ENCODE assay signal across 36 cellular contexts in genomic region chr1:216883518-216883917, GRCh38.
"Had no signal": no experiment of that assay in that cellular context is flagged by ENCODE, and none has a peak within 500 bp of the region (broad histone marks: within the 10 kb centered on the region; RNA-seq: fewer than 3 reads in every experiment).

No MANE protein-coding gene starts in this region.

- H3K4me3 Mint-ChIP-seq: activated B cell treated with CpG ODN at 0.5 μM for 24 hours; activated CD4-positive, alpha-beta memory T cell treated with anti-CD3 and anti-CD28 coated beads for 36 hours; activated naive CD4-positive, alpha-beta T cell treated with anti-CD3 and anti-CD28 coated beads, Interleukin-2, amount 10 ng/mL, durations not matched to agents 7 days and 5 days; activated naive CD8-positive, alpha-beta T cell; activated naive CD8-positive, alpha-beta T cell treated with anti-CD3 and anti-CD28 coated beads, Interleukin-2, amount 50 U/mL, for 24 hours; brain; T-helper 1 cell treated with Interleukin-12 subunit alpha and Interleukin-12 subunit beta and Interleukin-4 antibody, amounts not matched to agents 30 μg/mL and 1 μg/mL, for 36 hours; T-helper 2 cell treated with Interferon-gamma antibody and Interleukin-4, amounts not matched to agents 5 μg/mL and 100 μg/mL, for 36 hours had no signal

- DNase-seq: activated B cell treated with CpG ODN at 0.5 μM for 24 hours; activated CD4-positive, alpha-beta memory T cell treated with anti-CD3 and anti-CD28 coated beads for 36 hours; activated CD4-positive, alpha-beta T cell treated with anti-CD3 and anti-CD28 coated beads for 4 hours; activated CD4-positive, alpha-beta T cell treated with anti-CD3 and anti-CD28 coated beads, Interleukin-2, amount 50 U/mL, for 1 hour; activated CD4-positive, CD25-positive, alpha-beta regulatory T cell treated with anti-CD3 and anti-CD28 coated beads, Interleukin-2, amount 50 U/mL, for 72 hours; activated CD8-positive, alpha-beta memory T cell treated with anti-CD3 and anti-CD28 coated beads, Interleukin-2, amount 50 U/mL, for 4 hours; activated effector memory CD4-positive, alpha-beta T cell treated with Interleukin-2 at 50 U/mL for 16 hours; activated naive CD4-positive, alpha-beta T cell treated with anti-CD3 and anti-CD28 coated beads, Interleukin-2, amount 10 ng/mL, durations not matched to agents 7 days and 5 days; activated naive CD8-positive, alpha-beta T cell treated with anti-CD3 and anti-CD28 coated beads, Interleukin-2, amount 50 U/mL, for 24 hours; activated T-cell treated with anti-CD3 and anti-CD28 coated beads for 4 hours; activated T-cell treated with anti-CD3 and anti-CD28 coated beads, Interleukin-2, amount 50 U/mL, for 48 hours; anterior cingulate cortex; caudate nucleus; cerebellar nuclear complex; NCI-H1048; NCI-H1105 treated with DMSO at 0.1 percent for 48 hours; NCI-H1436; NCI-H187; NCI-H2029 treated with DMSO at 0.1 percent for 48 hours; NCI-H2227 treated with DMSO at 0.1 percent for 48 hours; NCI-H446; NCI-H510A treated with DMSO at 0.1 percent for 48 hours; NCI-H526 treated with DMSO at 0.1 percent for 48 hours; NK-92 treated with Interleukin-12 subunit alpha and Interleukin-12 subunit beta, amount 100 ng/mL, for 24 hours; PC-3; Peyer's patch; RPMI8226; SHP77 treated with DMSO at 0.1 percent for 48 hours; SK-N-SH had no signal

- H3K4me1 ChIP-seq: Peyer's patch, SJSA1 had no signal

- H3K27me3 ChIP-seq: Peyer's patch, SJSA1 had no signal

- H3K4me2 ChIP-seq: SK-N-SH had no signal

- H3K36me3 Mint-ChIP-seq: activated CD4-positive, alpha-beta memory T cell treated with anti-CD3 and anti-CD28 coated beads for 36 hours; activated naive CD4-positive, alpha-beta T cell treated with anti-CD3 and anti-CD28 coated beads, Interleukin-2, amount 10 ng/mL, durations not matched to agents 7 days and 5 days; activated naive CD8-positive, alpha-beta T cell; brain had no signal

- FAIRE-seq: bronchial epithelial cell, TTC549 had no signal

- H3K4me1 Mint-ChIP-seq: activated B cell treated with CpG ODN at 0.5 μM for 24 hours; activated naive CD4-positive, alpha-beta T cell treated with anti-CD3 and anti-CD28 coated beads, Interleukin-2, amount 10 ng/mL, durations not matched to agents 7 days and 5 days; activated naive CD8-positive, alpha-beta T cell treated with anti-CD3 and anti-CD28 coated beads, Interleukin-2, amount 50 U/mL, for 24 hours had no signal

- H3K9ac ChIP-seq: SK-N-SH had no signal

- H3K9me3 ChIP-seq: Peyer's patch, SJSA1, SK-N-SH had no signal

- ATAC-seq: activated naive CD8-positive, alpha-beta T cell treated with anti-CD3 and anti-CD28 coated beads, Interleukin-2, amount 50 U/mL, for 24 hours; PC-3 had no signal

- H3K4me3 ChIP-seq: Peyer's patch, SJSA1 had no signal

- H3K9me3 Mint-ChIP-seq: activated B cell treated with CpG ODN at 0.5 μM for 24 hours; activated CD4-positive, alpha-beta memory T cell treated with anti-CD3 and anti-CD28 coated beads for 36 hours; activated naive CD4-positive, alpha-beta T cell treated with anti-CD3 and anti-CD28 coated beads, Interleukin-2, amount 10 ng/mL, durations not matched to agents 7 days and 5 days; activated naive CD8-positive, alpha-beta T cell treated with anti-CD3 and anti-CD28 coated beads, Interleukin-2, amount 50 U/mL, for 24 hours; brain; T-helper 1 cell treated with Interleukin-12 subunit alpha and Interleukin-12 subunit beta and Interleukin-4 antibody, amounts not matched to agents 30 μg/mL and 1 μg/mL, for 36 hours had no signal

- H3K27ac Mint-ChIP-seq: activated B cell treated with CpG ODN at 0.5 μM for 24 hours; activated CD4-positive, alpha-beta memory T cell treated with anti-CD3 and anti-CD28 coated beads for 36 hours; activated naive CD4-positive, alpha-beta T cell treated with anti-CD3 and anti-CD28 coated beads, Interleukin-2, amount 10 ng/mL, durations not matched to agents 7 days and 5 days; activated naive CD8-positive, alpha-beta T cell; activated naive CD8-positive, alpha-beta T cell treated with anti-CD3 and anti-CD28 coated beads, Interleukin-2, amount 50 U/mL, for 24 hours; T-helper 1 cell treated with Interleukin-12 subunit alpha and Interleukin-12 subunit beta and Interleukin-4 antibody, amounts not matched to agents 30 μg/mL and 1 μg/mL, for 36 hours; T-helper 2 cell treated with Interferon-gamma antibody and Interleukin-4, amounts not matched to agents 5 μg/mL and 100 μg/mL, for 36 hours had no signal

- H3K27me3 Mint-ChIP-seq: activated B cell treated with CpG ODN at 0.5 μM for 24 hours; activated CD4-positive, alpha-beta memory T cell treated with anti-CD3 and anti-CD28 coated beads for 36 hours; activated naive CD4-positive, alpha-beta T cell treated with anti-CD3 and anti-CD28 coated beads, Interleukin-2, amount 10 ng/mL, durations not matched to agents 7 days and 5 days; activated naive CD8-positive, alpha-beta T cell; activated naive CD8-positive, alpha-beta T cell treated with anti-CD3 and anti-CD28 coated beads, Interleukin-2, amount 50 U/mL, for 24 hours; brain had no signal

- H3K27ac ChIP-seq: Peyer's patch, SJSA1 had no signal

- H3K36me3 ChIP-seq: Peyer's patch, SJSA1 had no signal
